15 cellular contexts compared by ENCODE assay signal in genomic region chr19:13078897-13079541, GRCh38. TPM values are rescaled to one million over a fixed set of nuclear protein-coding genes. Genes with fewer than 3 reads are reported as not detected.
DNase-seq lines count a peak whose midpoint lies in the region; ATAC-seq and TF ChIP-seq lines count a peak whose summit lies in the region.
"Had no signal": no experiment of that assay in that cellular context is flagged by ENCODE, and none has a peak within 500 bp of the region (broad histone marks: within the 10 kb centered on the region; RNA-seq: fewer than 3 reads in every experiment).

No MANE protein-coding gene starts in this region.

- peaks cover 0 to 2% (median 1%) of the 10 kb centered on the region in 3 donors for H3K36me3 Mint-ChIP-seq in naive thymus-derived CD8-positive, alpha-beta T cell
- H3K36me3 Mint-ChIP-seq: activated CD4-positive, alpha-beta memory T cell treated with anti-CD3 and anti-CD28 coated beads for 36 hours; CD8-positive, alpha-beta T cell had no signal

- no peaks in the 10 kb centered on the region for H3K79me2 ChIP-seq in PC-3 (ENCODE audit: low read length)

- H3K27me3 ChIP-seq in PC-3 (ENCODE audit: low read length) (no peaks in the 10 kb centered on the region), skeletal muscle tissue (ENCODE audit: control insufficient read depth in 3 of 3, insufficient read depth in 3 of 3, low read length in 3 of 3) (no peaks in the 10 kb centered on the region)
- H3K27me3 ChIP-seq: adrenal gland had no signal

- peak; percentile 22 for ATAC-seq in PC-3
- peak; percentile 67 for ATAC-seq in Right ventricle myocardium superior (ENCODE audit: poor library complexity)
- no peak for ATAC-seq in naive thymus-derived CD8-positive, alpha-beta T cell
- ATAC-seq in HG03442 (IDR thresholded peaks at IDR 0.05; ENCODE audit: unreplicated experiment) = no peak
- ATAC-seq: CD8-positive, alpha-beta T cell had no signal

- CTCF ChIA-PET in PC-3 (lab: Charles Lee) = interaction anchor here (0.6 kb wide), 1 partner anchor 24 kb away, joined by 3 read pairs; no protein-coding TSS in a partner anchor

- H3K9me3 ChIP-seq in PC-3 (ENCODE audit: low read length) = no peaks in the 10 kb centered on the region
- H3K9me3 ChIP-seq in skeletal muscle tissue (ENCODE audit: control insufficient read depth in 3 of 3, low read length in 3 of 3) = no peaks in the 10 kb centered on the region
- H3K9me3 ChIP-seq: adrenal gland had no signal

- H3K4me1 Mint-ChIP-seq in naive thymus-derived CD8-positive, alpha-beta T cell = peaks cover 0 to 11% (median 4%) of the 10 kb centered on the region in 4 donors

- H4K20me1 ChIP-seq in PC-3 (ENCODE audit: low read length) = no peaks in the 10 kb centered on the region

- H2AFZ ChIP-seq in PC-3 (ENCODE audit: low read length) = no peak overlapping the region

- no peaks in the 10 kb centered on the region for H3K9me3 Mint-ChIP-seq in naive thymus-derived CD8-positive, alpha-beta T cell
- H3K9me3 Mint-ChIP-seq: activated CD4-positive, alpha-beta memory T cell treated with anti-CD3 and anti-CD28 coated beads for 36 hours; CD8-positive, alpha-beta T cell; stimulated activated naive CD8-positive, alpha-beta T cell treated with anti-CD3 and anti-CD28 coated beads, Interleukin-15, Interleukin-2, amounts not matched to agents 100 ng/mL and 50 ng/mL, for 24 hours had no signal

- no peak for TF ChIP-seq CTCF in PC-3 (conservative IDR thresholded peaks at IDR 0.05; ENCODE audit: low read depth, low read length)

- H3K36me3 ChIP-seq in PC-3 (ENCODE audit: low read depth, low read length) (peaks cover 31% of the 10 kb centered on the region; the same call in 1 of the 2 replicates), skeletal muscle tissue (ENCODE audit: control insufficient read depth in 3 of 3, insufficient read depth in 3 of 3, low read length in 3 of 3) (peaks cover 34 to 58% (median 56%) of the 10 kb centered on the region in 3 donors)

- H3K4me1 ChIP-seq in PC-3 (ENCODE audit: insufficient read depth, low read length) (peaks cover 6% of the 10 kb centered on the region), skeletal muscle tissue (ENCODE audit: control insufficient read depth in 3 of 3, insufficient read depth in 3 of 3, low read length in 3 of 3) (peaks cover 65 to 77% (median 74%) of the 10 kb centered on the region in 3 donors)
- H3K4me1 ChIP-seq: adrenal gland had no signal

- DNase-seq in DMS153 (lab: John Stamatoyannopoulos, UW) (peak; percentile 26), PC-3 (no peak), Right ventricle myocardium superior (peak; percentile 73), NAMALWA (ENCODE audit: low spot score) (no peak)
- DNase-seq in central memory CD4-positive, alpha-beta T cell = no peak
- DNase-seq in naive thymus-derived CD8-positive, alpha-beta T cell = no peak
- DNase-seq: activated CD4-positive, alpha-beta memory T cell treated with anti-CD3 and anti-CD28 coated beads for 36 hours; adrenal gland; CD8-positive, alpha-beta T cell; mammary epithelial cell; NCI-H1105 treated with DMSO at 0.1 percent for 48 hours; stimulated activated CD4-positive, alpha-beta T cell treated with anti-CD3 and anti-CD28 coated beads, Interleukin-15, amount 100 ng/mL, for 24 hours had no signal

- no peaks in the 10 kb centered on the region for H3F3A ChIP-seq in PC-3 (ENCODE audit: low read length, unreplicated experiment)

- H3K9me2 ChIP-seq in PC-3 (replicated peaks; ENCODE audit: low read length) = no peaks in the 10 kb centered on the region

- peak overlapping the region in 3 of 10 donors; percentile 43 to 63 (median 60) for H3K27ac Mint-ChIP-seq in naive thymus-derived CD8-positive, alpha-beta T cell
- H3K27ac Mint-ChIP-seq: activated CD4-positive, alpha-beta memory T cell treated with anti-CD3 and anti-CD28 coated beads for 36 hours; CD8-positive, alpha-beta T cell; stimulated activated naive CD8-positive, alpha-beta T cell treated with anti-CD3 and anti-CD28 coated beads, Interleukin-15, Interleukin-2, amounts not matched to agents 100 ng/mL and 50 ng/mL, for 24 hours had no signal

- H3K9ac ChIP-seq in PC-3 (ENCODE audit: low read length) = no peak overlapping the region
- peak overlapping the region; percentile 38 to 76 (median 48) for H3K9ac ChIP-seq in skeletal muscle tissue (ENCODE audit: low read depth in 1 of 3, low read length in 3 of 3)

- H3K4me2 ChIP-seq in PC-3 (ENCODE audit: low read length) = no peak overlapping the region

- POLR2A ChIA-PET in PC-3 (lab: Charles Lee; ENCODE audit: unreplicated experiment) = no interaction called here
- POLR2A ChIA-PET in naive thymus-derived CD8-positive, alpha-beta T cell (lab: Charles Lee) = interaction anchor here (0.6 kb wide), 1 partner anchor 716 kb away, joined by 3 read pairs; no protein-coding TSS in a partner anchor

- H3K27ac ChIP-seq in PC-3 (ENCODE audit: low read length) (no peak overlapping the region), skeletal muscle tissue (ENCODE audit: low read depth, low read length) (peak overlapping the region; percentile 69)

- intact Hi-C loops in PC-3 (cut with micrococcal nuclease) = no loop called here
- intact Hi-C loops in Right ventricle myocardium superior (cut with DNase I) = no loop called here

- H3K4me3 ChIP-seq in PC-3 (ENCODE audit: low read length) (no peak overlapping the region), skeletal muscle tissue (ENCODE audit: low read length in 3 of 3) (peak overlapping the region in 1 of 3 donors; percentile 52)
- H3K4me3 ChIP-seq: adrenal gland had no signal

- no TSS peak for BruUV-seq in PC-3 (replicated peaks; lab: Mats Ljungman, UMichigan)

- H3K4me3 Mint-ChIP-seq in naive thymus-derived CD8-positive, alpha-beta T cell = no peak overlapping the region
- H3K4me3 Mint-ChIP-seq: activated CD4-positive, alpha-beta memory T cell treated with anti-CD3 and anti-CD28 coated beads for 36 hours; CD8-positive, alpha-beta T cell; stimulated activated naive CD8-positive, alpha-beta T cell treated with anti-CD3 and anti-CD28 coated beads, Interleukin-15, Interleukin-2, amounts not matched to agents 100 ng/mL and 50 ng/mL, for 24 hours had no signal

- H3K27me3 Mint-ChIP-seq in naive thymus-derived CD8-positive, alpha-beta T cell = no peaks in the 10 kb centered on the region
- H3K27me3 Mint-ChIP-seq: activated CD4-positive, alpha-beta memory T cell treated with anti-CD3 and anti-CD28 coated beads for 36 hours; stimulated activated naive CD8-positive, alpha-beta T cell treated with anti-CD3 and anti-CD28 coated beads, Interleukin-15, Interleukin-2, amounts not matched to agents 100 ng/mL and 50 ng/mL, for 24 hours had no signal

RNA-seq across cellular contexts. Expression of gene LYL1, which starts 23.6 kb away (rescaled TPM):
- 3.3 and 12.0 TPM in 2 replicates for total RNA-seq in PC-3 (2014; rRNA removed)
- 7.2 TPM for total RNA-seq in Right ventricle myocardium superior
- total RNA-seq in skeletal muscle tissue = 13.6 TPM
- total RNA-seq in naive thymus-derived CD8-positive, alpha-beta T cell = 1 to 10 TPM; 6.6 to 7.9 TPM
- polyA plus RNA-seq in naive thymus-derived CD8-positive, alpha-beta T cell = 1 to 10 TPM in 2 of 3 donors, under 1 TPM in 1; 0.37 to 2.6 (median 1.3) TPM
- total RNA-seq: mammary epithelial cell had no signal
- polyA plus RNA-seq: mammary epithelial cell had no signal

RNA-seq across cellular contexts. Expression of gene TRMT1, which starts 37.5 kb away (rescaled TPM):
- total RNA-seq in PC-3 (2014; rRNA removed) (91.8 and 117 TPM in 2 replicates), Right ventricle myocardium superior (18.4 TPM), skeletal muscle tissue (13.0 TPM)
- total RNA-seq in naive thymus-derived CD8-positive, alpha-beta T cell = 100 to 1,000 TPM; 100 to 103 TPM
- 10 to 100 TPM; 26.1 to 35.1 (median 27.2) TPM for polyA plus RNA-seq in naive thymus-derived CD8-positive, alpha-beta T cell

RNA-seq across cellular contexts. Expression of gene NACC1, which starts 39.0 kb away (rescaled TPM):
- 266 and 337 TPM in 2 replicates for total RNA-seq in PC-3 (2014; rRNA removed)
- total RNA-seq in Right ventricle myocardium superior = 44.6 TPM
- 10.4 TPM for total RNA-seq in skeletal muscle tissue
- total RNA-seq in naive thymus-derived CD8-positive, alpha-beta T cell = 10 to 100 TPM; 24.5 to 25.7 TPM
- polyA plus RNA-seq in naive thymus-derived CD8-positive, alpha-beta T cell = 1 to 10 TPM; 1.4 to 3.4 (median 1.9) TPM

Comparison
In these comparisons a context has a peak if more than half of its experiments do, and no peak if none do; other contexts are left out.
1. DNase-seq: peak in DMS153 (single experiment) and Right ventricle myocardium superior (single experiment); none in PC-3 (single experiment), NAMALWA (single experiment), central memory CD4-positive, alpha-beta T cell (single experiment) and naive thymus-derived CD8-positive, alpha-beta T cell (0 of 10).
2. ATAC-seq: peak in PC-3 (single experiment) and Right ventricle myocardium superior (single experiment); none in naive thymus-derived CD8-positive, alpha-beta T cell (0 of 2) and HG03442 (single experiment).